ENCODE assay signal across 26 cellular contexts in genomic region chr9:115353681-115354080, GRCh38.
A peak's percentile ranks its signal among the peaks of the same experiment; 100 is the strongest.
DNase-seq lines count a peak whose midpoint lies in the region; ATAC-seq lines count a peak whose summit lies in the region.
"Had no signal": no experiment of that assay in that cellular context is flagged by ENCODE, and none has a peak within 500 bp of the region (broad histone marks: within the 10 kb centered on the region; RNA-seq: fewer than 3 reads in every experiment).

No MANE protein-coding gene starts in this region.

- H3K4me3 ChIP-seq in SK-N-MC, result peak overlapping the region; percentile 45
- H3K4me3 ChIP-seq: left ventricle myocardium inferior, smooth muscle cell, upper lobe of left lung had no signal

- H3K27ac ChIP-seq in SK-N-MC, result no peak overlapping the region
- H3K27ac ChIP-seq: left ventricle myocardium inferior, upper lobe of left lung had no signal

- no peak overlapping the region for H3K9ac ChIP-seq in SK-N-MC (ENCODE audit: insufficient read length)

- DNase-seq in NCI-H2107 treated with DMSO at 0.1 percent for 48 hours (lab: John Stamatoyannopoulos, UW; ENCODE audit: unreplicated experiment), result peak; percentile 2
- DNase-seq in NCI-H2107 (lab: John Stamatoyannopoulos, UW), result no peak
- DNase-seq in M059J (ENCODE audit: low read depth), result peak; percentile 84
- no peak for DNase-seq in SK-N-MC (ENCODE audit: low read depth, low spot score)
- DNase-seq in renal cortical epithelial cell (ENCODE audit: low read depth), result peak; percentile 51
- no peak for DNase-seq in iPS-NIHi7 (ENCODE audit: extremely low spot score)
- DNase-seq in GOT3 (lab: John Stamatoyannopoulos, UW), result no peak
- DNase-seq: activated CD4-positive, alpha-beta T cell treated with anti-CD3 and anti-CD28 coated beads for 1 hour; activated CD8-positive, alpha-beta T cell treated with anti-CD3 and anti-CD28 coated beads for 36 hours; activated naive CD8-positive, alpha-beta T cell treated with anti-CD3 and anti-CD28 coated beads, Interleukin-2, amount 10 ng/mL, durations not matched to agents 7 days and 5 days; AML-193; CD8-positive, alpha-beta memory T cell; cerebellar nuclear complex; DND-41; KG1; left ventricle myocardium inferior; midbrain; MV-4-11; naive thymus-derived CD8-positive, alpha-beta T cell; NCI-H1930; NCI-H524 treated with DMSO at 0.1 percent for 48 hours; stimulated activated CD4-positive, alpha-beta T cell treated with anti-CD3 and anti-CD28 coated beads, Interleukin-2, amount 100 ng/mL, for 24 hours; substantia nigra; upper lobe of left lung had no signal

- ATAC-seq in GM21576 (IDR thresholded peaks at IDR 0.05; ENCODE audit: unreplicated experiment), result no peak
- ATAC-seq: activated CD8-positive, alpha-beta T cell treated with anti-CD3 and anti-CD28 coated beads for 36 hours; naive thymus-derived CD8-positive, alpha-beta T cell had no signal

- H3K9me3 ChIP-seq in SK-N-MC (ENCODE audit: low read depth, low read length), result no peaks in the 10 kb centered on the region
- H3K9me3 ChIP-seq: upper lobe of left lung had no signal

- H3K36me3 ChIP-seq in SK-N-MC (ENCODE audit: insufficient read depth, low read length), result no peaks in the 10 kb centered on the region
- H3K36me3 ChIP-seq: left ventricle myocardium inferior, upper lobe of left lung had no signal

Comparison
In these comparisons a context has a peak if more than half of its experiments do, and no peak if none do; other contexts are left out.
1. DNase-seq: peak in NCI-H2107 treated with DMSO at 0.1 percent for 48 hours (single experiment), M059J (single experiment) and renal cortical epithelial cell (single experiment); none in NCI-H2107 (single experiment), SK-N-MC (single experiment), iPS-NIHi7 (single experiment) and GOT3 (single experiment).